ENCODE assay signal across 8 cellular contexts in genomic region chr6:30915591-30915946, GRCh38. TPM values are rescaled to one million over a fixed set of nuclear protein-coding genes. Genes with fewer than 3 reads are reported as not detected.
DNase-seq lines count a peak whose midpoint lies in the region; ATAC-seq and TF ChIP-seq lines count a peak whose summit lies in the region.

No MANE protein-coding gene starts in this region.

- no peaks in the 10 kb centered on the region for H3K27me3 ChIP-seq in HCT116 (ENCODE audit: insufficient read depth, low read length)
- no peaks in the 10 kb centered on the region for H3K27me3 ChIP-seq in gastrocnemius medialis

- H3K36me3 ChIP-seq in HCT116 (ENCODE audit: control insufficient read depth in 1 of 2, insufficient read depth in 2 of 2, low read length in 2 of 2) = peaks cover 15 to 36% of the 10 kb centered on the region in 2 experiments; a peak in 3 of 4 replicates
- peaks cover 0 to 51% of the 10 kb centered on the region in 2 donors for H3K36me3 ChIP-seq in gastrocnemius medialis

- H3K4me3 ChIP-seq in HCT116 (replicated peaks in 1 of 2; ENCODE audit: low read depth in 1 of 2, low read length in 2 of 2) (no peak overlapping the region), astrocyte of the cerebellum (ENCODE audit: low read depth, low read length) (no peak overlapping the region), gastrocnemius medialis (no peak overlapping the region)

- ATAC-seq in HCT116 = peak; percentile 48
- peak; percentile 59 to 67 for ATAC-seq in gastrocnemius medialis
- no peak for ATAC-seq in GM18505 (IDR thresholded peaks at IDR 0.05; ENCODE audit: unreplicated experiment)
- no peak for ATAC-seq in HG03378 (IDR thresholded peaks at IDR 0.05; ENCODE audit: unreplicated experiment)

- no peak overlapping the region; the same call in 1 of the 2 replicates for H3K27ac ChIP-seq in HCT116 (ENCODE audit: low read depth, low read length)
- H3K27ac ChIP-seq in gastrocnemius medialis = peak overlapping the region; percentile 88 to 96 (median 94)

- H3K79me2 ChIP-seq in HCT116 (ENCODE audit: insufficient read depth, low read length) = no peaks in the 10 kb centered on the region; the same call in 1 of the 2 replicates

- POLR2A ChIA-PET in HCT116 (lab: Charles Lee) = interaction anchor here (1.3 kb wide), 1 partner anchor 155 kb away, joined by 4 read pairs; no protein-coding TSS in a partner anchor

- H3K9me2 ChIP-seq in HCT116 (ENCODE audit: insufficient read depth) = no peaks in the 10 kb centered on the region

- TF ChIP-seq RAD21 in HCT116 (IDR thresholded peaks at IDR 0.05; ENCODE audit: low read depth) = no peak

- peak overlapping the region; percentile 87; the same call in 1 of the 2 replicates for H3K4me2 ChIP-seq in HCT116 (ENCODE audit: low read length)

- TF ChIP-seq CTCF in HCT116 (IDR thresholded peaks at IDR 0.05 in 2 of 3, conservative IDR thresholded peaks at IDR 0.05 in 1 of 3; ENCODE audit: borderline replicate concordance in 1 of 3, insufficient read depth in 1 of 3, low read depth in 2 of 3, low read length in 2 of 3) = peak in 2 of 3 experiments; percentile 63 to 66; a peak in 4 of 6 replicates
- peak; percentile 75 for TF ChIP-seq CTCF in astrocyte of the cerebellum (IDR thresholded peaks at IDR 0.05; ENCODE audit: low read depth, low read length, missing control alignments)
- peak; percentile 55 to 72 (median 61) for TF ChIP-seq CTCF in gastrocnemius medialis (IDR thresholded peaks at IDR 0.05 in 4 of 5, conservative IDR thresholded peaks at IDR 0.05 in 1 of 5)

- peak; percentile 40 for DNase-seq in COR-L47 (lab: John Stamatoyannopoulos, UW)
- peak; percentile 55 for DNase-seq in HCT116 (ENCODE audit: low read depth, low spot score)
- peak; percentile 45 to 70 for DNase-seq in NOMO-1 (lab: John Stamatoyannopoulos, UW; ENCODE audit: unreplicated experiment in 2 of 2)
- peak; percentile 63 for DNase-seq in astrocyte of the cerebellum (ENCODE audit: low read depth)
- peak; percentile 38 to 88 for DNase-seq in hippocampal formation (lab: John Stamatoyannopoulos, UW)
- peak in 1 of 2 donors; percentile 46 for DNase-seq in gastrocnemius medialis

- H3K9me3 ChIP-seq in HCT116 (ENCODE audit: control insufficient read depth in 1 of 2, insufficient read depth in 1 of 2, low read depth in 1 of 2, low read length in 2 of 2) (no peaks in the 10 kb centered on the region), gastrocnemius medialis (no peaks in the 10 kb centered on the region)

- no TSS peak for BruUV-seq in HCT116 (replicated peaks; lab: Mats Ljungman, UMichigan)

- RAD21 ChIA-PET in HCT116 (lab: Charles Lee; ENCODE audit: low non-redundant PET in 1 of 2, low total read pairs in 2 of 2, uncharacterized antibody in 2 of 2, unreplicated experiment in 2 of 2) = interaction anchor here (0.6 to 1.2 kb wide), 8 partner anchors 27 to 172 kb away, joined by 3 to 8 read pairs (median 4); no protein-coding TSS in a partner anchor

- TF ChIP-seq POLR2A in HCT116 (IDR thresholded peaks at IDR 0.05; ENCODE audit: borderline replicate concordance, extremely low read depth, insufficient read depth, insufficient read length) = no peak
- no peak for TF ChIP-seq POLR2A in gastrocnemius medialis (IDR thresholded peaks at IDR 0.05)
- TF ChIP-seq POLR2A in GM18505 (IDR thresholded peaks at IDR 0.05; ENCODE audit: borderline replicate concordance, extremely low read depth, insufficient read depth, insufficient read length) = no peak

- H2AFZ ChIP-seq in HCT116 (ENCODE audit: low read depth, low read length, poor library complexity, severe bottlenecking) = no peak overlapping the region

- no peak overlapping the region for H3K9ac ChIP-seq in HCT116 (ENCODE audit: low read length)

- in situ Hi-C loops in astrocyte of the cerebellum (cut with HindIII; ENCODE audit: low sequenced_read_pairs) = loop anchor here (5.0 kb wide), 1 partner anchor 157 kb away; no protein-coding TSS in a partner anchor
- in situ Hi-C loops in gastrocnemius medialis (cut with MboI; ENCODE audit: low sequenced_read_pairs in 4 of 4) = loop anchor here (5.0 to 10.0 kb wide), 4 partner anchors 129 to 162 kb away; no protein-coding TSS in a partner anchor

- CTCF ChIA-PET in HCT116 (lab: Charles Lee) = interaction anchor here (0.6 to 5.0 kb wide), 17 partner anchors 9 to 200 kb away, joined by 3 to 66 read pairs (median 5); partner anchors contain the start of genes PSORS1C1 and SFTA2

- peaks cover 9 to 25% of the 10 kb centered on the region in 2 experiments; a peak in 3 of 4 replicates for H3K4me1 ChIP-seq in HCT116 (ENCODE audit: control insufficient read depth in 1 of 2, insufficient read depth in 2 of 2, low read length in 2 of 2)
- H3K4me1 ChIP-seq in gastrocnemius medialis = peaks cover 17 to 23% of the 10 kb centered on the region in 2 donors

- intact Hi-C loops in HCT116 (cut with micrococcal nuclease) (loop anchor here (1.0 to 2.0 kb wide), 5 partner anchors 155 to 277 kb away; no protein-coding TSS in a partner anchor), gastrocnemius medialis (cut with DNase I; ENCODE audit: low total_unique reads) (loop anchor here (1.0 to 10.0 kb wide), 5 partner anchors 126 to 279 kb away; partner anchors contain the start of genes FLOT1 and IER3)

- H4K20me1 ChIP-seq in HCT116 (ENCODE audit: insufficient read depth) = no peaks in the 10 kb centered on the region

TF ChIP-seq in HCT116, 20 proteins besides CTCF, POLR2A, EP300 and RAD21:
- TF ChIP-seq CBX3 (IDR thresholded peaks at IDR 0.05; ENCODE audit: low read depth) (no peak), ZFX (IDR thresholded peaks at IDR 0.05) (no peak), POLR2AphosphoS5 (IDR thresholded peaks at IDR 0.05; ENCODE audit: low read depth, low read length) (no peak), CEBPB (IDR thresholded peaks at IDR 0.05; ENCODE audit: low read depth) (no peak), ATF3 (IDR thresholded peaks at IDR 0.05) (no peak), SP1 (IDR thresholded peaks at IDR 0.05; ENCODE audit: low read depth) (no peak), ZBTB33 (IDR thresholded peaks at IDR 0.05; ENCODE audit: extremely low read depth, insufficient replicate concordance, low read length) (no peak), EZH2phosphoT487 (IDR thresholded peaks at IDR 0.05; ENCODE audit: borderline replicate concordance) (no peak), REST (IDR thresholded peaks at IDR 0.05; ENCODE audit: low read depth) (no peak), YY1 (IDR thresholded peaks at IDR 0.05; ENCODE audit: extremely low read depth, insufficient replicate concordance, low read depth, low read length) (no peak), ELF1 (IDR thresholded peaks at IDR 0.05; ENCODE audit: borderline replicate concordance, low read depth) (no peak)

RNA-seq across cellular contexts. Expression of gene VARS2, which starts 1.5 kb away (rescaled TPM):
- total RNA-seq in HCT116 (2021; ENCODE audit: unreplicated experiment) = 39.8 TPM
- polyA plus RNA-seq in HCT116 (2012) = 25.8 and 27.3 TPM in 2 replicates
- 10 to 100 TPM; 16.0 to 38.5 (median 19.3) TPM for total RNA-seq in gastrocnemius medialis

RNA-seq across cellular contexts. Expression of gene GTF2H4, which starts 7.6 kb away (rescaled TPM):
- total RNA-seq in HCT116 (2021; ENCODE audit: unreplicated experiment) = 59.7 TPM
- 27.3 and 35.0 TPM in 2 replicates for polyA plus RNA-seq in HCT116 (2012)
- total RNA-seq in gastrocnemius medialis = 10 to 100 TPM in 1 of 4 donors, 1 to 10 TPM in 3; 5.7 to 20.7 (median 7.5) TPM

RNA-seq across cellular contexts. Expression of gene SFTA2, which starts 16.4 kb away (rescaled TPM):
- total RNA-seq in HCT116 (2021; ENCODE audit: unreplicated experiment) (not detected), gastrocnemius medialis (not detected)
- polyA plus RNA-seq in HCT116 (2012) = not detected in 2 replicates

RNA-seq across cellular contexts. Expression of gene MUCL3, which starts 25.2 kb away (rescaled TPM):
- total RNA-seq in HCT116 (2021; ENCODE audit: unreplicated experiment) (0.15 TPM), gastrocnemius medialis (not detected)
- polyA plus RNA-seq in HCT116 (2012) = 0.02 and 0.04 TPM in 2 replicates

RNA-seq across cellular contexts. Expression of gene DDR1, which starts 31.2 kb away (rescaled TPM):
- total RNA-seq in HCT116 (2021; ENCODE audit: unreplicated experiment) (211 TPM), gastrocnemius medialis (10 to 100 TPM; 20.0 to 62.2 (median 59.3) TPM)
- 138 and 167 TPM in 2 replicates for polyA plus RNA-seq in HCT116 (2012)

Comparison
In these comparisons a context has a peak if more than half of its experiments do, and no peak if none do; other contexts are left out.
1. ATAC-seq: peak in HCT116 (single experiment) and gastrocnemius medialis (2 of 2); none in GM18505 (single experiment) and HG03378 (single experiment).
2. Peak in every context shown above with its lines, with median percentiles within 50 percentile points of each other: CTCF ChIP-seq.